In the genomic region with DNA sequence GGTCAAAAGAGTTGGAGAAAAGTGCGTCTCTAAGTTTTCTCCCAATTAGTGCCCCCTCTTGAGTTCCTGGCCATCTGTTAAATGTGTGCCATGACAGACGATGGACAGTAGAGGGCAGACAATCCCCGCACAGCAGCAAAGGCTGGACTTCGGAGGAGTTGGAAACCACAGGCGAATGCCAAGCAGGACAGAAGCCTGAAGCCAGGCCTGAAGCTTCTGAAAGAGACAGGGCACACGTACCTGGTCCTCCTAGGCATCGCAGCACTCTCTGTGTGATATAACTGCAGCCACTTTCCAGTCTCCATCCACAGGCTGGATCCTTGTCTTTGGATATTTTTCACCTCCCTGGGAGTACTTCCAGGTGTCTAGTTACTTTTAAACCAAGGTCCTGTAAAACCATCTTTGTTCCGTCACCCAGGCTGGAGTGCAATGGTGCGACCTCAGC, we compare ENCODE assay signal across 8 cellular contexts. TPM values are rescaled to one million over a fixed set of nuclear protein-coding genes. Genes with fewer than 3 reads are reported as not detected.
A peak's percentile ranks its signal among the peaks of the same experiment; 100 is the strongest.
DNase-seq lines count a peak whose midpoint lies in the region; ATAC-seq and TF ChIP-seq lines count a peak whose summit lies in the region.

No MANE protein-coding gene starts in this region.

- no peaks in the 10 kb centered on the region for H3K9me3 Mint-ChIP-seq in activated T-cell treated with anti-CD3 and anti-CD28 coated beads, Interleukin-2, amount 50 U/mL, for 72 hours
- H3K9me3 Mint-ChIP-seq in neural crest cell, result no peaks in the 10 kb centered on the region

- no peak overlapping the region for H3K9ac ChIP-seq in NT2/D1 (ENCODE audit: insufficient read length, low read depth)

- H3K36me3 Mint-ChIP-seq in activated T-cell treated with anti-CD3 and anti-CD28 coated beads, Interleukin-2, amount 50 U/mL, for 72 hours (ENCODE audit: insufficient read depth in 2 of 2), result peaks cover 0 to 3% of the 10 kb centered on the region in 2 donors
- no peaks in the 10 kb centered on the region for H3K36me3 Mint-ChIP-seq in neural crest cell (ENCODE audit: low read depth)

- no peak overlapping the region for H3K4me3 ChIP-seq in NT2/D1 (ENCODE audit: insufficient read length, low read depth)

- no peak overlapping the region for H3K27ac Mint-ChIP-seq in activated T-cell treated with anti-CD3 and anti-CD28 coated beads, Interleukin-2, amount 50 U/mL, for 72 hours
- no peak overlapping the region for H3K27ac Mint-ChIP-seq in neural crest cell (ENCODE audit: unreplicated experiment)

- CTCF ChIA-PET in HEK293T (lab: Yijun Ruan, JAX), result interaction anchor here (0.6 to 2.0 kb wide), 5 partner anchors 174 to 512 kb away, joined by 3 to 5 read pairs (median 3); no protein-coding TSS in a partner anchor

- DNase-seq in COLO829 (ENCODE audit: low spot score) (peak; percentile 86), HEK293T (ENCODE audit: extremely low spot score) (peak; percentile 83), NT2/D1 (ENCODE audit: low read depth, low spot score) (peak; percentile 66), foreskin keratinocyte (peak in 1 of 2 donors; percentile 81), neural crest cell (ENCODE audit: low read depth, low spot score) (peak; percentile 65)
- peak; percentile 50 to 52 for DNase-seq in activated T-cell treated with anti-CD3 and anti-CD28 coated beads, Interleukin-2, amount 50 U/mL, for 72 hours

- peaks cover 6% of the 10 kb centered on the region for H3K27me3 ChIP-seq in NT2/D1 (ENCODE audit: insufficient read depth, insufficient read length)
- H3K27me3 ChIP-seq in foreskin keratinocyte, result no peaks in the 10 kb centered on the region

- ATAC-seq in activated T-cell treated with anti-CD3 and anti-CD28 coated beads, Interleukin-2, amount 50 U/mL, for 72 hours (replicated peaks in 1 of 2), result peak; percentile 62 to 70
- ATAC-seq in foreskin keratinocyte (peak; percentile 39), HG02885 (IDR thresholded peaks at IDR 0.05; ENCODE audit: poor library complexity, unreplicated experiment) (no peak), HG03432 (IDR thresholded peaks at IDR 0.05; ENCODE audit: unreplicated experiment) (no peak)

- no peaks in the 10 kb centered on the region for H3K27me3 Mint-ChIP-seq in activated T-cell treated with anti-CD3 and anti-CD28 coated beads, Interleukin-2, amount 50 U/mL, for 72 hours (ENCODE audit: low read depth)
- peaks cover 46% of the 10 kb centered on the region for H3K27me3 Mint-ChIP-seq in neural crest cell (ENCODE audit: low read depth)

- H3K27ac ChIP-seq in foreskin keratinocyte, result peak overlapping the region; percentile 63

- H3K9me3 ChIP-seq in NT2/D1 (ENCODE audit: insufficient read depth, low read length), result no peaks in the 10 kb centered on the region

- H3K4me1 ChIP-seq in NT2/D1 (ENCODE audit: insufficient read depth, insufficient read length), result peaks cover 2% of the 10 kb centered on the region
- H3K4me1 ChIP-seq in foreskin keratinocyte, result peaks cover 25% of the 10 kb centered on the region

- H3K4me1 Mint-ChIP-seq in activated T-cell treated with anti-CD3 and anti-CD28 coated beads, Interleukin-2, amount 50 U/mL, for 72 hours (ENCODE audit: low read depth), result peaks cover 26% of the 10 kb centered on the region
- peaks cover 17% of the 10 kb centered on the region for H3K4me1 Mint-ChIP-seq in neural crest cell

- H3K4me3 Mint-ChIP-seq in activated T-cell treated with anti-CD3 and anti-CD28 coated beads, Interleukin-2, amount 50 U/mL, for 72 hours, result no peak overlapping the region
- H3K4me3 Mint-ChIP-seq in neural crest cell, result no peak overlapping the region

- peak; percentile 98 for TF ChIP-seq CTCF in foreskin keratinocyte (conservative IDR thresholded peaks at IDR 0.05)
- TF ChIP-seq CTCF in neural crest cell (conservative IDR thresholded peaks at IDR 0.05), result peak; percentile 91

- POLR2A ChIA-PET in HEK293T (lab: Yijun Ruan, JAX), result no interaction called here

- H3K36me3 ChIP-seq in NT2/D1 (ENCODE audit: insufficient read depth, insufficient read length, low read length), result no peaks in the 10 kb centered on the region

TF ChIP-seq in HEK293T, 16 proteins besides CTCF, POLR2A, EP300 and RAD21:
- TF ChIP-seq HDGF (IDR thresholded peaks at IDR 0.05; ENCODE audit: borderline replicate concordance) (no peak), SUZ12 (IDR thresholded peaks at IDR 0.05) (no peak), L3MBTL2 (conservative IDR thresholded peaks at IDR 0.05) (no peak), LEF1 (IDR thresholded peaks at IDR 0.05; ENCODE audit: borderline replicate concordance) (no peak), ELF4 (IDR thresholded peaks at IDR 0.05) (no peak), ZNF384 (IDR thresholded peaks at IDR 0.05) (no peak), CTBP1 (IDR thresholded peaks at IDR 0.05; ENCODE audit: borderline replicate concordance) (no peak), ARNT (IDR thresholded peaks at IDR 0.05) (no peak), FOXA1 (IDR thresholded peaks at IDR 0.05) (no peak), NFRKB (IDR thresholded peaks at IDR 0.05) (no peak), BHLHE40 (IDR thresholded peaks at IDR 0.05; ENCODE audit: borderline replicate concordance) (no peak), TARDBP (IDR thresholded peaks at IDR 0.05) (no peak)
- TF ChIP-seq, protein P1, sequence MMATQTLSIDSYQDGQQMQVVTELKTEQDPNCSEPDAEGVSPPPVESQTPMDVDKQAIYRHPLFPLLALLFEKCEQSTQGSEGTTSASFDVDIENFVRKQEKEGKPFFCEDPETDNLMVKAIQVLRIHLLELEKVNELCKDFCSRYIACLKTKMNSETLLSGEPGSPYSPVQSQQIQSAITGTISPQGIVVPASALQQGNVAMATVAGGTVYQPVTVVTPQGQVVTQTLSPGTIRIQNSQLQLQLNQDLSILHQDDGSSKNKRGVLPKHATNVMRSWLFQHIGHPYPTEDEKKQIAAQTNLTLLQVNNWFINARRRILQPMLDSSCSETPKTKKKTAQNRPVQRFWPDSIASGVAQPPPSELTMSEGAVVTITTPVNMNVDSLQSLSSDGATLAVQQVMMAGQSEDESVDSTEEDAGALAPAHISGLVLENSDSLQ (IDR thresholded peaks at IDR 0.05), result no peak

RNA-seq across cellular contexts. Expression of a gene that starts 14.5 kb away (rescaled TPM):
- total RNA-seq in activated T-cell treated with anti-CD3 and anti-CD28 coated beads, Interleukin-2, amount 50 U/mL, for 72 hours, result 1 to 10 TPM; 1.8 to 2.9 TPM
- total RNA-seq in foreskin keratinocyte (0.88 and 1.2 TPM in 2 replicates), neural crest cell (3.2 and 3.7 TPM in 2 replicates)
- polyA plus RNA-seq in foreskin keratinocyte, result 1.1 and 1.4 TPM in 2 replicates

RNA-seq across cellular contexts. Expression of a gene that starts 14.7 kb away (rescaled TPM):
- total RNA-seq in activated T-cell treated with anti-CD3 and anti-CD28 coated beads, Interleukin-2, amount 50 U/mL, for 72 hours, result 1 to 10 TPM; 7.3 to 8.8 TPM
- total RNA-seq in foreskin keratinocyte (30.5 and 34.6 TPM in 2 replicates), neural crest cell (23.0 and 27.7 TPM in 2 replicates)
- 49.2 TPM in 2 replicates for polyA plus RNA-seq in foreskin keratinocyte

RNA-seq across cellular contexts. Expression of a gene that starts 25.2 kb away (rescaled TPM):
- 10 to 100 TPM; 35.2 to 46.2 TPM for total RNA-seq in activated T-cell treated with anti-CD3 and anti-CD28 coated beads, Interleukin-2, amount 50 U/mL, for 72 hours
- total RNA-seq in foreskin keratinocyte, result 344 TPM in 2 replicates
- 611 and 639 TPM in 2 replicates for polyA plus RNA-seq in foreskin keratinocyte
- 112 and 117 TPM in 2 replicates for total RNA-seq in neural crest cell

RNA-seq across cellular contexts. Expression of a gene that starts 25.6 kb away (rescaled TPM):
- 10 to 100 TPM; 14.0 to 18.4 TPM for total RNA-seq in activated T-cell treated with anti-CD3 and anti-CD28 coated beads, Interleukin-2, amount 50 U/mL, for 72 hours
- total RNA-seq in foreskin keratinocyte (16.6 and 18.6 TPM in 2 replicates), neural crest cell (42.3 and 44.1 TPM in 2 replicates)
- 4.1 and 4.5 TPM in 2 replicates for polyA plus RNA-seq in foreskin keratinocyte

RNA-seq across cellular contexts. Expression of a gene that starts 47.1 kb away (rescaled TPM):
- under 1 TPM in 1 of 2 donors, not detected in 1; 0.22 TPM for total RNA-seq in activated T-cell treated with anti-CD3 and anti-CD28 coated beads, Interleukin-2, amount 50 U/mL, for 72 hours
- total RNA-seq in foreskin keratinocyte (0.74 and 1.4 TPM in 2 replicates), neural crest cell (0.43 and 0.54 TPM in 2 replicates)
- 0.75 and 1.4 TPM in 2 replicates for polyA plus RNA-seq in foreskin keratinocyte

Comparison
In these comparisons a context has a peak if more than half of its experiments do, and no peak if none do; other contexts are left out.
1. ATAC-seq: peak in activated T-cell treated with anti-CD3 and anti-CD28 coated beads, Interleukin-2, amount 50 U/mL, for 72 hours (2 of 2) and foreskin keratinocyte (single experiment); none in HG02885 (single experiment) and HG03432 (single experiment).